ENCODE assay signal across 44 cellular contexts in genomic region chr7:90507692-90508091, GRCh38. TPM values are rescaled to one million over a fixed set of nuclear protein-coding genes. Genes with fewer than 3 reads are reported as not detected.
"Had no signal": no experiment of that assay in that cellular context is flagged by ENCODE, and none has a peak within 500 bp of the region (broad histone marks: within the 10 kb centered on the region; RNA-seq: fewer than 3 reads in every experiment).

No MANE protein-coding gene starts in this region.

- DNase-seq: activated effector memory CD4-positive, alpha-beta T cell treated with anti-CD3 and anti-CD28 coated beads, Interleukin-2, amount 50 U/mL, for 16 hours; activated effector memory CD4-positive, alpha-beta T cell treated with Interleukin-2 at 50 U/mL for 16 hours; activated gamma-delta T cell; activated gamma-delta T cell treated with Interleukin-2 at 50 U/mL for 16 hours; activated naive CD4-positive, alpha-beta T cell; activated naive CD4-positive, alpha-beta T cell treated with anti-CD3 and anti-CD28 coated beads for 36 hours; activated naive CD4-positive, alpha-beta T cell treated with anti-CD3 and anti-CD28 coated beads, Interleukin-2, amount 10 ng/mL, durations not matched to agents 7 days and 5 days; activated naive CD4-positive, alpha-beta T cell treated with anti-CD3 and anti-CD28 coated beads, Interleukin-2, amount 50 U/mL, for 16 hours; activated naive CD4-positive, alpha-beta T cell treated with Interleukin-2 at 50 U/mL for 16 hours; activated naive CD8-positive, alpha-beta T cell treated with anti-CD3 and anti-CD28 coated beads for 36 hours; activated naive CD8-positive, alpha-beta T cell treated with anti-CD3 and anti-CD28 coated beads, Interleukin-2, amount 10 ng/mL, durations not matched to agents 7 days and 5 days; activated naive CD8-positive, alpha-beta T cell treated with anti-CD3 and anti-CD28 coated beads, Interleukin-2, amount 50 U/mL, for 24 hours; activated T-cell treated with anti-CD3 and anti-CD28 coated beads, Interleukin-2, amount 50 U/mL, for 1 hour; activated T-cell treated with anti-CD3 and anti-CD28 coated beads, Interleukin-2, amount 50 U/mL, for 24 hours; activated T-cell treated with anti-CD3 and anti-CD28 coated beads, Interleukin-2, amount 50 U/mL, for 4 hours; activated T-cell treated with anti-CD3 and anti-CD28 coated beads, Interleukin-2, amount 50 U/mL, for 48 hours; activated T-cell treated with anti-CD3 and anti-CD28 coated beads, Interleukin-2, amount 50 U/mL, for 72 hours; adrenal gland; amniotic stem cell; amygdala; anterior cingulate cortex; aorta; body of pancreas; brain microvascular endothelial cell; caudate nucleus; central memory CD4-positive, alpha-beta T cell; cerebellar nuclear complex had no signal

- H3K4me3 ChIP-seq: adrenal gland, ascending aorta, body of pancreas, breast epithelium, cardiac muscle cell had no signal

- H3K27ac Mint-ChIP-seq: activated naive CD4-positive, alpha-beta T cell treated with anti-CD3 and anti-CD28 coated beads for 36 hours; activated naive CD4-positive, alpha-beta T cell treated with anti-CD3 and anti-CD28 coated beads, Interleukin-2, amount 10 ng/mL, durations not matched to agents 7 days and 5 days; activated naive CD4-positive, alpha-beta T cell treated with anti-CD3 and anti-CD28 coated beads, Interleukin-2, amount 50 U/mL, for 24 hours; activated naive CD4-positive, alpha-beta T cell treated with anti-CD3 and anti-CD28 coated beads, Interleukin-2, amount 50 U/mL, for 72 hours; activated naive CD8-positive, alpha-beta T cell; activated naive CD8-positive, alpha-beta T cell treated with anti-CD3 and anti-CD28 coated beads for 36 hours; activated naive CD8-positive, alpha-beta T cell treated with anti-CD3 and anti-CD28 coated beads, Interleukin-2, amount 10 ng/mL, durations not matched to agents 7 days and 5 days; activated naive CD8-positive, alpha-beta T cell treated with anti-CD3 and anti-CD28 coated beads, Interleukin-2, amount 50 U/mL, for 24 hours; activated T-cell treated with anti-CD3 and anti-CD28 coated beads, Interleukin-2, amount 50 U/mL, for 24 hours; activated T-cell treated with anti-CD3 and anti-CD28 coated beads, Interleukin-2, amount 50 U/mL, for 72 hours; activated T-helper 1 cell treated with anti-CD3 and anti-CD28 coated beads, Interleukin-12 subunit alpha, Interleukin-12 subunit beta, Interleukin-2, Interleukin-4 antibody, amounts not matched to agents 30 ng/mL and 10 ng/mL and 1 ng/mL, durations not matched to agents 14 hours and 24 hours and 36 hours; activated T-helper 17 cell treated with anti-CD3 and anti-CD28 coated beads, Interleukin-2, amount 50 U/mL, for 72 hours; activated T-helper 2 cell treated with anti-CD3 and anti-CD28 coated beads, Interferon-gamma antibody, Interleukin-2, Interleukin-4, amounts not matched to agents 10 μg/mL and 5 μg/mL and 100 μg/mL, durations not matched to agents 14 hours and 24 hours and 36 hours; brain had no signal

- H3K4me1 ChIP-seq: adrenal gland, ascending aorta, body of pancreas, breast epithelium had no signal

- H3K9me3 ChIP-seq: adrenal gland, ascending aorta, body of pancreas, breast epithelium had no signal

- H3K27me3 Mint-ChIP-seq: activated naive CD4-positive, alpha-beta T cell treated with anti-CD3 and anti-CD28 coated beads, Interleukin-2, amount 10 ng/mL, durations not matched to agents 7 days and 5 days; activated naive CD4-positive, alpha-beta T cell treated with anti-CD3 and anti-CD28 coated beads, Interleukin-2, amount 50 U/mL, for 24 hours; activated naive CD8-positive, alpha-beta T cell; activated naive CD8-positive, alpha-beta T cell treated with anti-CD3 and anti-CD28 coated beads for 36 hours; activated T-cell treated with anti-CD3 and anti-CD28 coated beads, Interleukin-2, amount 50 U/mL, for 24 hours; activated T-helper 17 cell treated with anti-CD3 and anti-CD28 coated beads, Interleukin-2, amount 50 U/mL, for 72 hours; central memory CD8-positive, alpha-beta T cell had no signal

- FAIRE-seq: astrocyte, bronchial epithelial cell had no signal

- ATAC-seq: activated naive CD4-positive, alpha-beta T cell treated with anti-CD3 and anti-CD28 coated beads, Interleukin-2, amount 50 U/mL, for 72 hours; activated naive CD8-positive, alpha-beta T cell treated with anti-CD3 and anti-CD28 coated beads, Interleukin-2, amount 50 U/mL, for 24 hours; activated T-cell treated with anti-CD3 and anti-CD28 coated beads, Interleukin-2, amount 50 U/mL, for 4 hours; activated T-cell treated with anti-CD3 and anti-CD28 coated beads, Interleukin-2, amount 50 U/mL, for 72 hours; activated T-helper 17 cell treated with anti-CD3 and anti-CD28 coated beads, Interleukin-2, amount 50 U/mL, for 72 hours; body of pancreas had no signal

- H3K9me3 Mint-ChIP-seq: activated naive CD4-positive, alpha-beta T cell treated with anti-CD3 and anti-CD28 coated beads for 36 hours; activated naive CD4-positive, alpha-beta T cell treated with anti-CD3 and anti-CD28 coated beads, Interleukin-2, amount 10 ng/mL, durations not matched to agents 7 days and 5 days; activated naive CD4-positive, alpha-beta T cell treated with anti-CD3 and anti-CD28 coated beads, Interleukin-2, amount 50 U/mL, for 24 hours; activated naive CD4-positive, alpha-beta T cell treated with anti-CD3 and anti-CD28 coated beads, Interleukin-2, amount 50 U/mL, for 72 hours; activated naive CD8-positive, alpha-beta T cell treated with anti-CD3 and anti-CD28 coated beads for 36 hours; activated naive CD8-positive, alpha-beta T cell treated with anti-CD3 and anti-CD28 coated beads, Interleukin-2, amount 10 ng/mL, durations not matched to agents 7 days and 5 days; activated naive CD8-positive, alpha-beta T cell treated with anti-CD3 and anti-CD28 coated beads, Interleukin-2, amount 50 U/mL, for 24 hours; activated T-cell treated with anti-CD3 and anti-CD28 coated beads, Interleukin-2, amount 50 U/mL, for 24 hours; activated T-cell treated with anti-CD3 and anti-CD28 coated beads, Interleukin-2, amount 50 U/mL, for 4 hours; activated T-cell treated with anti-CD3 and anti-CD28 coated beads, Interleukin-2, amount 50 U/mL, for 72 hours; activated T-helper 1 cell treated with anti-CD3 and anti-CD28 coated beads, Interleukin-12 subunit alpha, Interleukin-12 subunit beta, Interleukin-2, Interleukin-4 antibody, amounts not matched to agents 30 ng/mL and 10 ng/mL and 1 ng/mL, durations not matched to agents 14 hours and 24 hours and 36 hours; activated T-helper 17 cell treated with anti-CD3 and anti-CD28 coated beads, Interleukin-2, amount 50 U/mL, for 72 hours; activated T-helper 2 cell treated with anti-CD3 and anti-CD28 coated beads, Interferon-gamma antibody, Interleukin-2, Interleukin-4, amounts not matched to agents 10 μg/mL and 5 μg/mL and 100 μg/mL, durations not matched to agents 14 hours and 24 hours and 36 hours; central memory CD8-positive, alpha-beta T cell had no signal

- H3K27me3 ChIP-seq: adrenal gland, ascending aorta, body of pancreas, brain microvascular endothelial cell, breast epithelium, cardiac muscle cell had no signal

- H3K4me3 Mint-ChIP-seq: activated naive CD4-positive, alpha-beta T cell treated with anti-CD3 and anti-CD28 coated beads for 36 hours; activated naive CD4-positive, alpha-beta T cell treated with anti-CD3 and anti-CD28 coated beads, Interleukin-2, amount 10 ng/mL, durations not matched to agents 7 days and 5 days; activated naive CD4-positive, alpha-beta T cell treated with anti-CD3 and anti-CD28 coated beads, Interleukin-2, amount 50 U/mL, for 24 hours; activated naive CD8-positive, alpha-beta T cell; activated naive CD8-positive, alpha-beta T cell treated with anti-CD3 and anti-CD28 coated beads for 36 hours; activated naive CD8-positive, alpha-beta T cell treated with anti-CD3 and anti-CD28 coated beads, Interleukin-2, amount 10 ng/mL, durations not matched to agents 7 days and 5 days; activated naive CD8-positive, alpha-beta T cell treated with anti-CD3 and anti-CD28 coated beads, Interleukin-2, amount 50 U/mL, for 24 hours; activated T-cell treated with anti-CD3 and anti-CD28 coated beads, Interleukin-2, amount 50 U/mL, for 24 hours; activated T-cell treated with anti-CD3 and anti-CD28 coated beads, Interleukin-2, amount 50 U/mL, for 4 hours; activated T-cell treated with anti-CD3 and anti-CD28 coated beads, Interleukin-2, amount 50 U/mL, for 72 hours; activated T-helper 1 cell treated with anti-CD3 and anti-CD28 coated beads, Interleukin-12 subunit alpha, Interleukin-12 subunit beta, Interleukin-2, Interleukin-4 antibody, amounts not matched to agents 30 ng/mL and 10 ng/mL and 1 ng/mL, durations not matched to agents 14 hours and 24 hours and 36 hours; activated T-helper 17 cell treated with anti-CD3 and anti-CD28 coated beads, Interleukin-2, amount 50 U/mL, for 72 hours; brain; central memory CD8-positive, alpha-beta T cell had no signal

- H3K4me1 Mint-ChIP-seq: activated naive CD4-positive, alpha-beta T cell treated with anti-CD3 and anti-CD28 coated beads, Interleukin-2, amount 10 ng/mL, durations not matched to agents 7 days and 5 days; activated naive CD4-positive, alpha-beta T cell treated with anti-CD3 and anti-CD28 coated beads, Interleukin-2, amount 50 U/mL, for 24 hours; activated naive CD8-positive, alpha-beta T cell treated with anti-CD3 and anti-CD28 coated beads for 36 hours; activated naive CD8-positive, alpha-beta T cell treated with anti-CD3 and anti-CD28 coated beads, Interleukin-2, amount 10 ng/mL, durations not matched to agents 7 days and 5 days; activated naive CD8-positive, alpha-beta T cell treated with anti-CD3 and anti-CD28 coated beads, Interleukin-2, amount 50 U/mL, for 24 hours; activated T-helper 17 cell treated with anti-CD3 and anti-CD28 coated beads, Interleukin-2, amount 50 U/mL, for 72 hours; central memory CD8-positive, alpha-beta T cell had no signal

- H3K36me3 ChIP-seq: adrenal gland, ascending aorta, brain microvascular endothelial cell, breast epithelium, cardiac muscle cell had no signal

- H3K27ac ChIP-seq: adrenal gland, ascending aorta, body of pancreas, brain microvascular endothelial cell, breast epithelium, cardiac muscle cell had no signal

- H3K36me3 Mint-ChIP-seq: activated naive CD4-positive, alpha-beta T cell treated with anti-CD3 and anti-CD28 coated beads, Interleukin-2, amount 10 ng/mL, durations not matched to agents 7 days and 5 days; activated naive CD4-positive, alpha-beta T cell treated with anti-CD3 and anti-CD28 coated beads, Interleukin-2, amount 50 U/mL, for 24 hours; activated naive CD4-positive, alpha-beta T cell treated with anti-CD3 and anti-CD28 coated beads, Interleukin-2, amount 50 U/mL, for 72 hours; activated naive CD8-positive, alpha-beta T cell; activated naive CD8-positive, alpha-beta T cell treated with anti-CD3 and anti-CD28 coated beads for 36 hours; activated naive CD8-positive, alpha-beta T cell treated with anti-CD3 and anti-CD28 coated beads, Interleukin-2, amount 10 ng/mL, durations not matched to agents 7 days and 5 days; brain had no signal

RNA-seq across cellular contexts. Expression of gene PTTG1IP2, which starts 38.3 kb away (rescaled TPM):
- total RNA-seq: activated naive CD4-positive, alpha-beta T cell treated with anti-CD3 and anti-CD28 coated beads for 36 hours; activated naive CD4-positive, alpha-beta T cell treated with anti-CD3 and anti-CD28 coated beads, Interleukin-2, amount 50 U/mL, for 72 hours; activated naive CD8-positive, alpha-beta T cell treated with anti-CD3 and anti-CD28 coated beads for 36 hours; activated naive CD8-positive, alpha-beta T cell treated with anti-CD3 and anti-CD28 coated beads, Interleukin-2, amount 10 ng/mL, durations not matched to agents 7 days and 5 days; activated T-cell treated with anti-CD3 and anti-CD28 coated beads, Interleukin-2, amount 50 U/mL, for 4 hours; activated T-cell treated with anti-CD3 and anti-CD28 coated beads, Interleukin-2, amount 50 U/mL, for 72 hours; activated T-helper 1 cell treated with anti-CD3 and anti-CD28 coated beads, Interleukin-12 subunit alpha, Interleukin-12 subunit beta, Interleukin-2, Interleukin-4 antibody, amounts not matched to agents 30 ng/mL and 10 ng/mL and 1 ng/mL, durations not matched to agents 14 hours and 24 hours and 36 hours; activated T-helper 17 cell treated with anti-CD3 and anti-CD28 coated beads, Interleukin-2, amount 50 U/mL, for 72 hours; activated T-helper 2 cell treated with anti-CD3 and anti-CD28 coated beads, Interferon-gamma antibody, Interleukin-2, Interleukin-4, amounts not matched to agents 10 μg/mL and 5 μg/mL and 100 μg/mL, durations not matched to agents 14 hours and 24 hours and 36 hours; adrenal gland; aorta; ascending aorta; astrocyte; body of pancreas; breast epithelium; bronchial epithelial cell; cardiac muscle cell; cardiac septum; cerebellum; chondrocyte had no signal
- polyA plus RNA-seq: adipose tissue, adrenal gland, aorta, cardiac muscle cell had no signal
